In the genomic region with DNA sequence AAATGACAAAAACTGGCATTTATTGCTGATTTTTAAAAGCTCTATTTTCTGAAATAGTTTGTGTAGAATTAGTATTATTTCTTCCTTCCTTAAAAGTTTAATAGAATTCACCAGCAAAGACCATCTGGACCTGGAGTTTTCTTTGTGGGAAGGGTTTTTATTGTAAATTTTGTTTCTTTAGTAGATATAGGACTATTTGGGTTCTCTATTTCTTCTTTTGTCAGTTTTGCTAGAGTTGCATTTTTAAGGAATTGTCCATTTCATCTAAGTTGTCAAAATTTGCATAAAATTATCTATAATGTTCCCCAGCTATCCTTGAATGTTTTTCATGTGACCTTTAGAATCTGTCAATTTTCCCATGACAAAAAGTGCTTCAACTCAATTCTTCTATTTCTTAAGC, we compare ENCODE assay signal across 26 cellular contexts.
"Had no signal": no experiment of that assay in that cellular context is flagged by ENCODE, and none has a peak within 500 bp of the region (broad histone marks: within the 10 kb centered on the region; RNA-seq: fewer than 3 reads in every experiment).

No MANE protein-coding gene starts in this region.

- DNase-seq: stimulated activated CD4-positive, alpha-beta T cell treated with anti-CD3 and anti-CD28 coated beads, Interleukin-2, amount 100 ng/mL, for 48 hours; stimulated activated CD4-positive, alpha-beta T cell treated with anti-CD3 and anti-CD28 coated beads, Interleukin-4, amount 100 ng/mL, for 1 hour; stimulated activated CD4-positive, alpha-beta T cell treated with anti-CD3 and anti-CD28 coated beads, Interleukin-4, amount 100 ng/mL, for 24 hours; stimulated activated CD4-positive, alpha-beta T cell treated with anti-CD3 and anti-CD28 coated beads, Interleukin-4, amount 100 ng/mL, for 4 hours; stimulated activated CD8-positive, alpha-beta memory T cell treated with anti-CD3 and anti-CD28 coated beads, Interleukin-4, amount 100 ng/mL, for 48 hours; stimulated activated naive B cell treated with anti-CD40 and anti-IgM and Interleukin-4, amounts not matched to agents 10 μg/mL and 1 μg/mL and 100 μg/mL, for 72 hours; stimulated activated naive CD4-positive, alpha-beta T cell; stimulated activated naive CD8-positive, alpha-beta T cell treated with anti-CD3 and anti-CD28 coated beads, Interleukin-15, amount 100 ng/mL, for 72 hours; stimulated activated naive CD8-positive, alpha-beta T cell treated with anti-CD3 and anti-CD28 coated beads, Interleukin-15, Interleukin-2, amounts not matched to agents 100 U/mL and 50 U/mL, for 24 hours; stomach; substantia nigra; testis; thyroid gland; tibial artery; transverse colon; trophoblast cell; upper lobe of left lung; upper lobe of right lung; uterus had no signal

- H3K36me3 ChIP-seq: stomach, suprapubic skin, thoracic aorta, thyroid gland, tibial artery, tibial nerve, transverse colon, upper lobe of left lung, upper lobe of right lung, uterus, vagina had no signal

- H3K27ac ChIP-seq: stomach, suprapubic skin, testis, thoracic aorta, thyroid gland, tibial artery, tibial nerve, transverse colon, upper lobe of left lung, upper lobe of right lung, uterus, vagina had no signal

- H3K4me1 ChIP-seq: stomach, suprapubic skin, testis, thyroid gland, tibial artery, tibial nerve, transverse colon, upper lobe of left lung, upper lobe of right lung, uterus, vagina had no signal

- H3K4me3 ChIP-seq: stomach, suprapubic skin, testis, thoracic aorta, thyroid gland, tibial artery, tibial nerve, transverse colon, upper lobe of left lung, upper lobe of right lung, uterus, vagina had no signal

- H3K27me3 ChIP-seq: suprapubic skin, testis, thyroid gland, tibial nerve, upper lobe of left lung, upper lobe of right lung, uterus, vagina had no signal

- H3K9me3 ChIP-seq: testis, thyroid gland, upper lobe of right lung had no signal

- FAIRE-seq: urothelium cell line had no signal

- ATAC-seq: stimulated activated effector memory CD8-positive, alpha-beta T cell treated with anti-CD3 and anti-CD28 coated beads, Interleukin-12 subunit alpha, Interleukin-12 subunit beta, amount 100 ng/mL, for 72 hours; stimulated activated memory B cell treated with anti-CD40 and anti-IgM and Interleukin-4, amounts not matched to agents 10 μg/mL and 1 μg/mL and 100 μg/mL, for 72 hours; stimulated activated naive B cell treated with anti-CD40 and anti-IgM and Interleukin-4, amounts not matched to agents 10 μg/mL and 1 μg/mL and 100 μg/mL, for 72 hours; stimulated activated naive CD8-positive, alpha-beta T cell treated with anti-CD3 and anti-CD28 coated beads, Interleukin-15, amount 100 ng/mL, for 72 hours; stimulated activated naive CD8-positive, alpha-beta T cell treated with anti-CD3 and anti-CD28 coated beads, Interleukin-15, Interleukin-2, amounts not matched to agents 100 U/mL and 50 U/mL, for 24 hours; upper lobe of right lung had no signal
